Comparison of ENCODE assay signal across 27 cellular contexts in genomic region chr10:86751477-86751876, GRCh38. TPM values are rescaled to one million over a fixed set of nuclear protein-coding genes. Genes with fewer than 3 reads are reported as not detected.
A peak's percentile ranks its signal among the peaks of the same experiment; 100 is the strongest.
DNase-seq lines count a peak whose midpoint lies in the region; ATAC-seq, FAIRE-seq and TF ChIP-seq lines count a peak whose summit lies in the region.
"Had no signal": no experiment of that assay in that cellular context is flagged by ENCODE, and none has a peak within 500 bp of the region (broad histone marks: within the 10 kb centered on the region; RNA-seq: fewer than 3 reads in every experiment).

No MANE protein-coding gene starts in this region.

- no peak overlapping the region for H3K23ac ChIP-seq in mesenchymal stem cell (ENCODE audit: low read length in 2 of 2)

- no peak for DNase-seq in GM12891 (ENCODE audit: insufficient read length, low spot score)
- DNase-seq in HTR-8/SVneo (ENCODE audit: insufficient read length, low spot score): no peak
- no peak for DNase-seq in mesenchymal stem cell
- no peak for DNase-seq in urothelium cell line (ENCODE audit: low spot score)
- no peak for DNase-seq in activated CD4-positive, alpha-beta T cell treated with anti-CD3 and anti-CD28 coated beads, Interleukin-2, amount 50 U/mL, for 1 hour
- DNase-seq in upper lobe of left lung: no peak
- DNase-seq: 8988T; ACHN; BE2C; C1 segment of cervical spinal cord; CD4-positive, alpha-beta memory T cell; CD4-positive, CD25-positive, alpha-beta regulatory T cell; CD8-positive, alpha-beta memory T cell; COR-L47; DMS 273 treated with DMSO at 0.1 percent for 48 hours; DMS153; DMS53; DMS79; DND-41; EL; GDM1 had no signal

- H2BK5ac ChIP-seq in mesenchymal stem cell (ENCODE audit: low read depth, low read length, poor library complexity, severe bottlenecking): no peak overlapping the region

- no peak overlapping the region for H2BK120ac ChIP-seq in mesenchymal stem cell (ENCODE audit: low read depth, low read length)

- H2AFZ ChIP-seq in mesenchymal stem cell (ENCODE audit: low read depth, low read length): no peak overlapping the region

- H3K79me1 ChIP-seq in mesenchymal stem cell (replicated peaks; ENCODE audit: low read length, poor library complexity, severe bottlenecking): peaks cover 16% of the 10 kb centered on the region

- no peak for TF ChIP-seq CTCF in upper lobe of left lung (IDR thresholded peaks at IDR 0.05)

- H2AK5ac ChIP-seq in mesenchymal stem cell (ENCODE audit: low read length, severe bottlenecking): no peak overlapping the region

- peak overlapping the region; percentile 31 for H4K91ac ChIP-seq in mesenchymal stem cell (ENCODE audit: low read length)

- no peak overlapping the region for H3K4me3 ChIP-seq in mesenchymal stem cell (ENCODE audit: insufficient read depth in 1 of 2, low read depth in 1 of 2, low read length in 2 of 2)
- H3K4me3 ChIP-seq in upper lobe of left lung: no peak overlapping the region
- H3K4me3 ChIP-seq: BLaER1 had no signal

- H3K9me3 ChIP-seq in mesenchymal stem cell (ENCODE audit: control insufficient read depth, low read length) (no peaks in the 10 kb centered on the region), upper lobe of left lung (no peaks in the 10 kb centered on the region)
- H3K9me3 ChIP-seq: BE2C, BLaER1 had no signal

- H2BK15ac ChIP-seq in mesenchymal stem cell (ENCODE audit: low read depth, poor library complexity, severe bottlenecking): no peak overlapping the region

- H3K36me3 ChIP-seq in mesenchymal stem cell (ENCODE audit: control insufficient read depth in 1 of 2, insufficient read depth in 2 of 2, low read depth in 1 of 2, low read length in 2 of 2): no peaks in the 10 kb centered on the region
- H3K36me3 ChIP-seq in upper lobe of left lung: no peaks in the 10 kb centered on the region
- H3K36me3 ChIP-seq: BE2C, BLaER1 had no signal

- no peak overlapping the region for H3K18ac ChIP-seq in mesenchymal stem cell (ENCODE audit: low read depth in 1 of 2, low read length in 2 of 2)

- no peak overlapping the region for H3K9ac ChIP-seq in mesenchymal stem cell (ENCODE audit: low read length)
- H3K9ac ChIP-seq: BLaER1 had no signal

- no peak for TF ChIP-seq POLR2A in GM12891 (IDR thresholded peaks at IDR 0.05; ENCODE audit: low read depth, low read length)
- no peak for TF ChIP-seq POLR2A in upper lobe of left lung (IDR thresholded peaks at IDR 0.05)

- H3K4me1 ChIP-seq in mesenchymal stem cell (ENCODE audit: control insufficient read depth, insufficient read depth, low read depth, low read length) (peaks cover 10% of the 10 kb centered on the region), upper lobe of left lung (peaks cover 9 to 21% (median 13%) of the 10 kb centered on the region in 4 donors)
- H3K4me1 ChIP-seq: BE2C had no signal

- H3K4me2 ChIP-seq in mesenchymal stem cell (ENCODE audit: low read length, poor library complexity, severe bottlenecking): no peak overlapping the region
- H3K4me2 ChIP-seq: BLaER1 had no signal

- H3K27me3 ChIP-seq in mesenchymal stem cell (ENCODE audit: control insufficient read depth in 1 of 2, insufficient read depth in 1 of 2, low read length in 2 of 2) (no peaks in the 10 kb centered on the region), upper lobe of left lung (peaks cover 0 to 9% (median 0%) of the 10 kb centered on the region in 4 donors)
- H3K27me3 ChIP-seq: BE2C had no signal

- no peak overlapping the region for H2BK12ac ChIP-seq in mesenchymal stem cell (ENCODE audit: low read length in 2 of 2)

- no peak overlapping the region for H4K8ac ChIP-seq in mesenchymal stem cell (ENCODE audit: low read length)

- H3K4ac ChIP-seq in mesenchymal stem cell (ENCODE audit: low read depth in 1 of 2, low read length in 2 of 2): no peak overlapping the region

- FAIRE-seq in GM12891 (lab: Jason Lieb, UNC) (peak; percentile 94), HTR-8/SVneo (lab: Jason Lieb, UNC) (peak; percentile 87), urothelium cell line (lab: Jason Lieb, UNC) (peak; percentile 35)
- FAIRE-seq: A204.1, GM12892, GM18507, GM19239 had no signal

- no peak overlapping the region for H3K14ac ChIP-seq in mesenchymal stem cell (ENCODE audit: low read length in 2 of 2)

- ATAC-seq in upper lobe of left lung (ENCODE audit: low FRiP score in 2 of 2) (no peak), GM18517 (IDR thresholded peaks at IDR 0.05; ENCODE audit: unreplicated experiment) (no peak)

- WGBS in mesenchymal stem cell: 90% methylated on average over 16 of the region's 17 CpGs
- 81 to 96% methylated on average over 17 of the region's 17 CpGs for WGBS in upper lobe of left lung, 2 donors

- TF ChIP-seq EP300 in upper lobe of left lung (IDR thresholded peaks at IDR 0.05): no peak

- H3K27ac ChIP-seq in mesenchymal stem cell (ENCODE audit: low read length, poor library complexity, severe bottlenecking) (no peak overlapping the region), upper lobe of left lung (no peak overlapping the region)
- H3K27ac ChIP-seq: BLaER1 had no signal

TF ChIP-seq in GM12891, 5 proteins besides CTCF, POLR2A, EP300 and RAD21:
- no peak for TF ChIP-seq POLR2AphosphoS5 (IDR thresholded peaks at IDR 0.05; ENCODE audit: low read depth, low read length)
- TF ChIP-seq POU2F2 (IDR thresholded peaks at IDR 0.05; ENCODE audit: low read depth, low read length): no peak
- TF ChIP-seq TAF1 (IDR thresholded peaks at IDR 0.05; ENCODE audit: low read depth, low read length): no peak
- TF ChIP-seq PAX5 (IDR thresholded peaks at IDR 0.05; ENCODE audit: insufficient read depth, low read length, severe bottlenecking): no peak

RNA-seq across cellular contexts. Expression of gene BMPR1A, which starts 4.9 kb away (rescaled TPM):
- 10.4 TPM for polyA plus RNA-seq in GM12891 (2012; ENCODE audit: low read depth, missing spikeins)
- 33.1 TPM for polyA plus RNA-seq in mesenchymal stem cell (2013, experiment 1 of 2)
- 34.7 TPM for polyA plus RNA-seq in mesenchymal stem cell (2013, experiment 2 of 2)
- total RNA-seq in upper lobe of left lung: 10 to 100 TPM; 12.9 to 37.4 (median 30.6) TPM
